ENCODE assay signal across 1 cellular context in genomic region chr15:40327338-40327917, GRCh38.
TF ChIP-seq lines count a peak whose summit lies in the region.

No MANE protein-coding gene starts in this region.

TF ChIP-seq in GM23338, 12 proteins besides CTCF, POLR2A, EP300 and RAD21 (continued from another document):
- TF ChIP-seq ZNF462 (CRISPR knock-in tag; IDR thresholded peaks at IDR 0.05), result no peak
- no peak for TF ChIP-seq ETS1 (IDR thresholded peaks at IDR 0.05)
- TF ChIP-seq REST (IDR thresholded peaks at IDR 0.05; ENCODE audit: unreplicated experiment), result no peak
- TF ChIP-seq ZNF331 (CRISPR knock-in tag; IDR thresholded peaks at IDR 0.05; ENCODE audit: low read depth), result no peak
- no peak for TF ChIP-seq POLR2AphosphoS5 (IDR thresholded peaks at IDR 0.05; ENCODE audit: low read depth)
- TF ChIP-seq JUNB (IDR thresholded peaks at IDR 0.05; ENCODE audit: unreplicated experiment), result no peak
- no peak for TF ChIP-seq EZH2 (IDR thresholded peaks at IDR 0.05; ENCODE audit: low read depth, unreplicated experiment)
- TF ChIP-seq STAT1 (IDR thresholded peaks at IDR 0.05; ENCODE audit: unreplicated experiment), result no peak
- TF ChIP-seq CREB1 (CRISPR knock-in tag; IDR thresholded peaks at IDR 0.05; ENCODE audit: low read depth), result no peak
- TF ChIP-seq ZNF114 (CRISPR knock-in tag; IDR thresholded peaks at IDR 0.05), result no peak
